Comparison of ENCODE assay signal across 13 cellular contexts in the genomic region with DNA sequence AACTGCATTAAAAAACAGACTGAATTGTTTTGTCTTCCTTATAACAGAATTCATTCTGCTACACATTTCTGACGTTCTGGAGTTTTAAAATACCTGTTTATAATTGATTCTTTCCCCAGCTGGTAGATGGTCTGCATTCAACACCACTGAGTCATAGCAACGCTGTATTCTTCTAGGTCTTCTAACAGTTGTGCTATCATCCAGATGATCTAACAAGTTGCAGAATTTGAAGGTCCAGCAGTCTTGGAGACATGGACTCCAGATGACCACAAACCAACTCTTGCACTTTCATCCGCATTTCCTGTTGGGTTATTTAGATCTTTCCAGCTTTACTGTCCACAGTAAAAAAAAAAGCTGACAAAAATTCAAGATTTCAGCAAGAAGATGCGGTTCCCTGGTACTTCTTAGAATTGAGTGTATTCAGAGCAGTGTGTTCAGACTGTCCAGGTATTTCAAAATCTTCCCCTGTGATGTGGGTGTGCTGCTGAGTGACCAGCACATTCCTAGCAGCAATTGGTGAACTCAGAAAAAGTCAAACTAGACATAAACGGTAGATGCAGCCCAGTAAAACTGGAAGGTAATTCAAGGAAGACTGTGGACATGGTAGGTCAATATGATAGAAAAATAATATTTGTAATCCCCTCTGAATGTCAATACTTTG. TPM values are rescaled to one million over a fixed set of nuclear protein-coding genes. Genes with fewer than 3 reads are reported as not detected.
A peak's percentile ranks its signal among the peaks of the same experiment; 100 is the strongest.
DNase-seq lines count a peak whose midpoint lies in the region; ATAC-seq lines count a peak whose summit lies in the region.
"Had no signal": no experiment of that assay in that cellular context is flagged by ENCODE, and none has a peak within 500 bp of the region (broad histone marks: within the 10 kb centered on the region; RNA-seq: fewer than 3 reads in every experiment).

No MANE protein-coding gene starts in this region.

- no peak overlapping the region for H3K4me3 Mint-ChIP-seq in activated T-helper 17 cell treated with anti-CD3 and anti-CD28 coated beads, Interleukin-2, amount 50 U/mL, for 72 hours
- H3K4me3 Mint-ChIP-seq: IgD-negative memory B cell had no signal

- no peaks in the 10 kb centered on the region for H3K27me3 Mint-ChIP-seq in activated T-helper 17 cell treated with anti-CD3 and anti-CD28 coated beads, Interleukin-2, amount 50 U/mL, for 72 hours
- H3K27me3 Mint-ChIP-seq: IgD-negative memory B cell had no signal

- H3K27ac Mint-ChIP-seq in activated T-helper 17 cell treated with anti-CD3 and anti-CD28 coated beads, Interleukin-2, amount 50 U/mL, for 72 hours, result no peak overlapping the region
- H3K27ac Mint-ChIP-seq: IgD-negative memory B cell had no signal

- DNase-seq in A172 (ENCODE audit: low spot score) (peak; percentile 26), GM04504 (ENCODE audit: low read depth) (peak; percentile 89), amniotic epithelial cell (ENCODE audit: low read depth) (peak; percentile 97), kidney glomerular epithelial cell (lab: John Stamatoyannopoulos, UW) (peak; percentile 59), LoVo (ENCODE audit: low spot score) (no peak), NAMALWA (ENCODE audit: low spot score) (no peak)
- DNase-seq: activated CD8-positive, alpha-beta memory T cell treated with anti-CD3 and anti-CD28 coated beads, Interleukin-2, amount 50 U/mL, for 48 hours; C1 segment of cervical spinal cord; NCI-H1436 treated with DMSO at 0.1 percent for 48 hours; NCI-H524 treated with DMSO at 0.1 percent for 48 hours had no signal

- H3K4me1 Mint-ChIP-seq in activated T-helper 17 cell treated with anti-CD3 and anti-CD28 coated beads, Interleukin-2, amount 50 U/mL, for 72 hours, result peaks cover 5% of the 10 kb centered on the region
- H3K4me1 Mint-ChIP-seq: IgD-negative memory B cell had no signal

- no peak for ATAC-seq in GM21717 (IDR thresholded peaks at IDR 0.05; ENCODE audit: unreplicated experiment)
- ATAC-seq in activated T-helper 17 cell treated with anti-CD3 and anti-CD28 coated beads, Interleukin-2, amount 50 U/mL, for 72 hours (replicated peaks), result no peak

- no peaks in the 10 kb centered on the region for H3K9me3 Mint-ChIP-seq in activated T-helper 17 cell treated with anti-CD3 and anti-CD28 coated beads, Interleukin-2, amount 50 U/mL, for 72 hours
- H3K9me3 Mint-ChIP-seq: IgD-negative memory B cell had no signal

- peaks cover 95% of the 10 kb centered on the region for H3K36me3 Mint-ChIP-seq in activated T-helper 17 cell treated with anti-CD3 and anti-CD28 coated beads, Interleukin-2, amount 50 U/mL, for 72 hours (ENCODE audit: low read depth)
- H3K36me3 Mint-ChIP-seq: IgD-negative memory B cell had no signal

RNA-seq across cellular contexts. Expression of a gene that starts 50.2 kb away (rescaled TPM):
- 354 and 416 TPM in 2 replicates for total RNA-seq in A172 (2014; rRNA removed; shearing (Covaris generic))
- total RNA-seq in activated T-helper 17 cell treated with anti-CD3 and anti-CD28 coated beads, Interleukin-2, amount 50 U/mL, for 72 hours, result 100 to 1,000 TPM; 167 to 175 TPM

Comparison
In these comparisons a context has a peak if more than half of its experiments do, and no peak if none do; other contexts are left out.
1. DNase-seq: peak in A172 (single experiment), GM04504 (single experiment), amniotic epithelial cell (single experiment) and kidney glomerular epithelial cell (single experiment); none in LoVo (single experiment) and NAMALWA (single experiment).